In the genomic region with DNA sequence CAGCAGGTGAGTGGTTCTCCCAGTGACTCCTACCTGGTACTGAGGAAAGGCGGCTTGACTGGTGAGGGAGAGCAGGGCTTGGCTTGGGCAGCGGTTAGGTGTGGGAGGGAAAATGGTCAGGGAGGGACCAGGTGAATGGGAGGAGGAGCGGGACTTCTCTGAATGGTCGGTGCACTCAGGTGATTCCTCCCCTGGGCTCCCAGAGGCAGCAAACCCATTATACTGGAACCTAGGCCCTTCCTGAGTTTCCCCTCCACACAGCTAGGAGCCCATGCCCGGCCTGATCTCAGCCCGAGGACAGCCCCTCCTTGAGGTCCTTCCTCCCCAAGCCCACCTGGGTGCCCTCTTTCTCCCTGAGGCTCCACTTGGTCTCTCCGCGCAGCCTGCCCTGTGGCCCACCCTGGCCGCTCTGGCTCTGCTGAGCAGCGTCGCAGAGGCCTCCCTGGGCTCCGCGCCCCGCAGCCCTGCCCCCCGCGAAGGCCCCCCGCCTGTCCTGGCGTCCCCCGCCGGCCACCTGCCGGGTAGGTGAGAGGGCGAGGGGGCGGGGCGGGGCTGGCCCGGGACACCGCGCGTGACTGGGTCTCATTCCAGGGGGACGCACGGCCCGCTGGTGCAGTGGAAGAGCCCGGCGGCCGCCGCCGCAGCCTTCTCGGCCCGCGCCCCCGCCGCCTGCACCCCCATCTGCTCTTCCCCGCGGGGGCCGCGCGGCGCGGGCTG, we compare ENCODE assay signal across 8 cellular contexts. TPM values are rescaled to one million over a fixed set of nuclear protein-coding genes. Genes with fewer than 3 reads are reported as not detected.
DNase-seq lines count a peak whose midpoint lies in the region; ATAC-seq, FAIRE-seq and TF ChIP-seq lines count a peak whose summit lies in the region.

No MANE protein-coding gene starts in this region.

- TF ChIP-seq CTCF in bronchial epithelial cell (IDR thresholded peaks at IDR 0.05; ENCODE audit: insufficient read depth, low read length, severe bottlenecking): no peak

- no peak for DNase-seq in stimulated activated naive CD8-positive, alpha-beta T cell treated with anti-CD3 and anti-CD28 coated beads, Interleukin-15, amount 100 ng/mL, for 72 hours
- no peak for DNase-seq in stimulated activated naive CD8-positive, alpha-beta T cell treated with anti-CD3 and anti-CD28 coated beads, Interleukin-15, Interleukin-2, amounts not matched to agents 100 U/mL and 50 U/mL, for 24 hours
- DNase-seq in bronchial epithelial cell (ENCODE audit: low read depth) (peak; percentile 84), mucosa of gallbladder (ENCODE audit: low spot score) (peak; percentile 52), H54 (ENCODE audit: insufficient read length, low spot score) (no peak)
- DNase-seq in CD8-positive, alpha-beta memory T cell: no peak
- DNase-seq in activated naive CD4-positive, alpha-beta T cell treated with anti-CD3 and anti-CD28 coated beads, Interleukin-2, amount 50 U/mL, for 72 hours (ENCODE audit: low spot score in 2 of 2): no peak

- H3K36me3 Mint-ChIP-seq in CD8-positive, alpha-beta memory T cell: peaks cover 0 to 2% (median 2%) of the 10 kb centered on the region in 3 donors
- no peaks in the 10 kb centered on the region for H3K36me3 Mint-ChIP-seq in activated naive CD4-positive, alpha-beta T cell treated with anti-CD3 and anti-CD28 coated beads, Interleukin-2, amount 50 U/mL, for 72 hours

- peak overlapping the region in 1 of 2 donors; percentile 64 for H3K27ac Mint-ChIP-seq in stimulated activated naive CD8-positive, alpha-beta T cell treated with anti-CD3 and anti-CD28 coated beads, Interleukin-15, amount 100 ng/mL, for 72 hours
- no peak overlapping the region for H3K27ac Mint-ChIP-seq in CD8-positive, alpha-beta memory T cell
- H3K27ac Mint-ChIP-seq in activated naive CD4-positive, alpha-beta T cell treated with anti-CD3 and anti-CD28 coated beads, Interleukin-2, amount 50 U/mL, for 72 hours: no peak overlapping the region

- TF ChIP-seq POLR2A in H54 (IDR thresholded peaks at IDR 0.05; ENCODE audit: low read depth, low read length): no peak

- peak; percentile 1 for ATAC-seq in stimulated activated naive CD8-positive, alpha-beta T cell treated with anti-CD3 and anti-CD28 coated beads, Interleukin-15, amount 100 ng/mL, for 72 hours
- no peak for ATAC-seq in stimulated activated naive CD8-positive, alpha-beta T cell treated with anti-CD3 and anti-CD28 coated beads, Interleukin-15, Interleukin-2, amounts not matched to agents 100 U/mL and 50 U/mL, for 24 hours
- no peak for ATAC-seq in HG03460 (IDR thresholded peaks at IDR 0.05; ENCODE audit: unreplicated experiment)
- ATAC-seq in activated naive CD4-positive, alpha-beta T cell treated with anti-CD3 and anti-CD28 coated beads, Interleukin-2, amount 50 U/mL, for 72 hours: no peak

- peaks cover 32% of the 10 kb centered on the region for H3K4me1 Mint-ChIP-seq in stimulated activated naive CD8-positive, alpha-beta T cell treated with anti-CD3 and anti-CD28 coated beads, Interleukin-15, amount 100 ng/mL, for 72 hours
- peaks cover 6 to 21% (median 13%) of the 10 kb centered on the region in 3 donors for H3K4me1 Mint-ChIP-seq in CD8-positive, alpha-beta memory T cell

- H3K4me1 ChIP-seq in CD8-positive, alpha-beta memory T cell (ENCODE audit: insufficient read depth, low read length): no peaks in the 10 kb centered on the region

- H3K36me3 ChIP-seq in bronchial epithelial cell (ENCODE audit: control insufficient read depth, insufficient read depth, low read length): peaks cover 4% of the 10 kb centered on the region
- no peaks in the 10 kb centered on the region for H3K36me3 ChIP-seq in CD8-positive, alpha-beta memory T cell (ENCODE audit: insufficient read depth, low read length)

- POLR2A ChIA-PET in CD8-positive, alpha-beta memory T cell (lab: Charles Lee): no interaction called here

- peaks cover 45% of the 10 kb centered on the region for H3K27me3 Mint-ChIP-seq in stimulated activated naive CD8-positive, alpha-beta T cell treated with anti-CD3 and anti-CD28 coated beads, Interleukin-15, amount 100 ng/mL, for 72 hours
- H3K27me3 Mint-ChIP-seq in CD8-positive, alpha-beta memory T cell: peaks cover 25 to 29% of the 10 kb centered on the region in 2 donors

- no peaks in the 10 kb centered on the region for H3K27me3 ChIP-seq in bronchial epithelial cell (ENCODE audit: control insufficient read depth, insufficient read depth, low read length)
- H3K27me3 ChIP-seq in CD8-positive, alpha-beta memory T cell (ENCODE audit: insufficient read depth, low read length, poor library complexity, severe bottlenecking): peaks cover 21% of the 10 kb centered on the region

- H3K4me3 ChIP-seq in bronchial epithelial cell (ENCODE audit: low read depth, low read length): peak overlapping the region; percentile 58
- H3K4me3 ChIP-seq in CD8-positive, alpha-beta memory T cell (ENCODE audit: low read length): no peak overlapping the region

- CTCF ChIA-PET in CD8-positive, alpha-beta memory T cell (lab: Charles Lee): interaction anchor here (1.1 to 4.4 kb wide), 13 partner anchors 10 to 415 kb away, joined by 3 to 46 read pairs (median 5); partner anchors contain the start of genes DPH2, IPO13 and PTPRF

- H3K27ac ChIP-seq in CD8-positive, alpha-beta memory T cell (ENCODE audit: low read depth, low read length): no peak overlapping the region

- H3K4me3 Mint-ChIP-seq in stimulated activated naive CD8-positive, alpha-beta T cell treated with anti-CD3 and anti-CD28 coated beads, Interleukin-15, amount 100 ng/mL, for 72 hours: peak overlapping the region; percentile 11 to 55
- peak overlapping the region in 3 of 7 donors; percentile 2 to 48 (median 19) for H3K4me3 Mint-ChIP-seq in CD8-positive, alpha-beta memory T cell

- peak; percentile 99 for FAIRE-seq in bronchial epithelial cell (lab: Jason Lieb, UNC)
- no peak for FAIRE-seq in H54 (lab: Jason Lieb, UNC)

- H3K9me3 ChIP-seq in CD8-positive, alpha-beta memory T cell (ENCODE audit: low read length): no peaks in the 10 kb centered on the region

- H3K9me3 Mint-ChIP-seq in stimulated activated naive CD8-positive, alpha-beta T cell treated with anti-CD3 and anti-CD28 coated beads, Interleukin-15, amount 100 ng/mL, for 72 hours: no peaks in the 10 kb centered on the region
- no peaks in the 10 kb centered on the region for H3K9me3 Mint-ChIP-seq in CD8-positive, alpha-beta memory T cell
- H3K9me3 Mint-ChIP-seq in activated naive CD4-positive, alpha-beta T cell treated with anti-CD3 and anti-CD28 coated beads, Interleukin-2, amount 50 U/mL, for 72 hours: no peaks in the 10 kb centered on the region

RNA-seq across cellular contexts. Expression of gene ARTN, which starts 2.3 kb away (rescaled TPM):
- total RNA-seq in bronchial epithelial cell (8.7 and 20.1 TPM in 2 replicates), mucosa of gallbladder (2.1 TPM)
- under 1 TPM; 0.22 to 0.49 TPM for total RNA-seq in CD8-positive, alpha-beta memory T cell
- not detected for polyA plus RNA-seq in CD8-positive, alpha-beta memory T cell
- under 1 TPM in 1 of 2 donors, not detected in 1; 0.25 TPM for total RNA-seq in activated naive CD4-positive, alpha-beta T cell treated with anti-CD3 and anti-CD28 coated beads, Interleukin-2, amount 50 U/mL, for 72 hours

RNA-seq across cellular contexts. Expression of gene IPO13, which starts 10.9 kb away (rescaled TPM):
- total RNA-seq in bronchial epithelial cell (13.2 and 19.8 TPM in 2 replicates), mucosa of gallbladder (40.3 TPM)
- 10 to 100 TPM; 28.9 to 32.1 TPM for total RNA-seq in CD8-positive, alpha-beta memory T cell
- 16.0 TPM for polyA plus RNA-seq in CD8-positive, alpha-beta memory T cell
- 10 to 100 TPM; 16.0 to 16.6 TPM for total RNA-seq in activated naive CD4-positive, alpha-beta T cell treated with anti-CD3 and anti-CD28 coated beads, Interleukin-2, amount 50 U/mL, for 72 hours

RNA-seq across cellular contexts. Expression of gene DPH2, which starts 33.9 kb away (rescaled TPM):
- total RNA-seq in bronchial epithelial cell (17.9 and 31.9 TPM in 2 replicates), mucosa of gallbladder (16.6 TPM)
- 10 to 100 TPM; 85.8 to 94.7 TPM for total RNA-seq in CD8-positive, alpha-beta memory T cell
- polyA plus RNA-seq in CD8-positive, alpha-beta memory T cell: 32.9 TPM
- total RNA-seq in activated naive CD4-positive, alpha-beta T cell treated with anti-CD3 and anti-CD28 coated beads, Interleukin-2, amount 50 U/mL, for 72 hours: 10 to 100 TPM; 30.8 to 31.1 TPM

RNA-seq across cellular contexts. Expression of gene ATP6V0B, which starts 38.9 kb away (rescaled TPM):
- 220 and 241 TPM in 2 replicates for total RNA-seq in bronchial epithelial cell
- 138 TPM for total RNA-seq in mucosa of gallbladder
- total RNA-seq in CD8-positive, alpha-beta memory T cell: 100 to 1,000 TPM; 184 to 205 TPM
- 190 TPM for polyA plus RNA-seq in CD8-positive, alpha-beta memory T cell
- 10 to 100 TPM; 86.5 to 89.1 TPM for total RNA-seq in activated naive CD4-positive, alpha-beta T cell treated with anti-CD3 and anti-CD28 coated beads, Interleukin-2, amount 50 U/mL, for 72 hours

RNA-seq across cellular contexts. Expression of gene B4GALT2, which starts 43.1 kb away (rescaled TPM):
- 72.7 and 84.0 TPM in 2 replicates for total RNA-seq in bronchial epithelial cell
- 23.4 TPM for total RNA-seq in mucosa of gallbladder
- 10 to 100 TPM; 39.7 to 41.7 TPM for total RNA-seq in CD8-positive, alpha-beta memory T cell
- polyA plus RNA-seq in CD8-positive, alpha-beta memory T cell: 1.9 TPM
- total RNA-seq in activated naive CD4-positive, alpha-beta T cell treated with anti-CD3 and anti-CD28 coated beads, Interleukin-2, amount 50 U/mL, for 72 hours: 10 to 100 TPM; 11.3 to 24.8 TPM

Comparison
In these comparisons a context has a peak if more than half of its experiments do, and no peak if none do; other contexts are left out.
1. DNase-seq: peak in bronchial epithelial cell (single experiment) and mucosa of gallbladder (single experiment); none in stimulated activated naive CD8-positive, alpha-beta T cell treated with anti-CD3 and anti-CD28 coated beads, Interleukin-15, amount 100 ng/mL, for 72 hours (0 of 2), stimulated activated naive CD8-positive, alpha-beta T cell treated with anti-CD3 and anti-CD28 coated beads, Interleukin-15, Interleukin-2, amounts not matched to agents 100 U/mL and 50 U/mL, for 24 hours (single experiment), H54 (single experiment), CD8-positive, alpha-beta memory T cell (0 of 5) and activated naive CD4-positive, alpha-beta T cell treated with anti-CD3 and anti-CD28 coated beads, Interleukin-2, amount 50 U/mL, for 72 hours (0 of 2).